In the genomic region with DNA sequence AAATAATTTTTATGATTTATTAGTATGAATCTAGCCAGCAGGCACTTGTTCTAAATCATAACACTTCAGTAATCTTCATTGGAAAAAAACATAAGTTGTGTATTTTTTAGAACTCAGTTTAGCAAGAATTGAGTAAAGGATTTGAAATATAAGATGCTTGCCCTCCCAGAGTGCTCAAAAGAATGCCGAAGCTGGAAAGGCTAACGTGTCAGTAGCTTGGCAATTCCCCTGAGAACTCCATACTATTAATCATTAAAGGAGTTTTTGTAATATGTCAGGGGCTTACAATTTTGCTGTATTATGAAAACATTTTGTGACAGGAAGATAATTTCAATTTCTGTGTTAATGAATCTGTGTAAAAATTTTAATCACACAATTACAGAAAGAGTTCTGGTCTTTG, we compare ENCODE assay signal across 23 cellular contexts.
DNase-seq lines count a peak whose midpoint lies in the region; ATAC-seq and TF ChIP-seq lines count a peak whose summit lies in the region.
"Had no signal": no experiment of that assay in that cellular context is flagged by ENCODE, and none has a peak within 500 bp of the region (broad histone marks: within the 10 kb centered on the region; RNA-seq: fewer than 3 reads in every experiment).

No MANE protein-coding gene starts in this region.

- TF ChIP-seq EP300 in SK-N-SH (IDR thresholded peaks at IDR 0.05; ENCODE audit: borderline replicate concordance in 1 of 2, low read depth in 1 of 2, low read length in 1 of 2) = no peak

- no peak for TF ChIP-seq CTCF in SK-N-SH (IDR thresholded peaks at IDR 0.05)
- no peak for TF ChIP-seq CTCF in chondrocyte (IDR thresholded peaks at IDR 0.05)
- TF ChIP-seq CTCF in spleen (IDR thresholded peaks at IDR 0.05 in 8 of 11, conservative IDR thresholded peaks at IDR 0.05 in 3 of 11) = no peak

- H3K9me2 ChIP-seq in SK-N-SH = no peaks in the 10 kb centered on the region

- H3K9me3 ChIP-seq in SK-N-SH (peaks cover 2% of the 10 kb centered on the region; the same call in 1 of the 2 replicates), spleen (peaks cover 0 to 28% (median 10%) of the 10 kb centered on the region in 8 donors)
- H3K9me3 ChIP-seq: prostate gland had no signal

- intact Hi-C loops in spleen (cut with DNase I; ENCODE audit: low total_unique reads) = no loop called here

- TF ChIP-seq RAD21 in SK-N-SH (IDR thresholded peaks at IDR 0.05; ENCODE audit: low read length) = no peak

- no peaks in the 10 kb centered on the region for H3K36me3 Mint-ChIP-seq in chondrocyte (ENCODE audit: low read depth)
- H3K36me3 Mint-ChIP-seq: CD8-positive, alpha-beta T cell; immature natural killer cell; memory B cell; natural killer cell treated with Interleukin-12 subunit alpha and Interleukin-12 subunit beta and Interleukin-15 and Interleukin-18, amount 100 ng/mL, for 72 hours; stimulated activated naive B cell treated with anti-CD40 and anti-IgM and Interleukin-4, amounts not matched to agents 10 μg/mL and 1 μg/mL and 100 μg/mL, for 72 hours had no signal

- ATAC-seq in SK-N-SH treated with all-trans-retinoic acid at 6 μM for 48 hours = no peak
- ATAC-seq in GM18858 (IDR thresholded peaks at IDR 0.05; ENCODE audit: unreplicated experiment) = no peak
- no peak for ATAC-seq in GM18511 (IDR thresholded peaks at IDR 0.05; ENCODE audit: unreplicated experiment)
- ATAC-seq in HG02798 (IDR thresholded peaks at IDR 0.05; ENCODE audit: poor library complexity, unreplicated experiment) = no peak
- ATAC-seq: CD8-positive, alpha-beta T cell; natural killer cell treated with Interleukin-12 subunit alpha and Interleukin-12 subunit beta and Interleukin-15 and Interleukin-18, amount 100 ng/mL, for 72 hours; Right ventricle myocardium inferior; stimulated activated naive B cell treated with anti-CD40 and anti-IgM and Interleukin-4, amounts not matched to agents 10 μg/mL and 1 μg/mL and 100 μg/mL, for 72 hours had no signal

- CTCF ChIA-PET in SK-N-SH (lab: Yijun Ruan, JAX) = interaction anchor here (0.8 to 1.5 kb wide), 2 partner anchors 9 to 123 kb away, joined by 3 to 4 read pairs; partner anchors contain the start of gene GULP1

- DNase-seq in SK-N-SH = no peak
- no peak for DNase-seq in chondrocyte (ENCODE audit: low spot score)
- peak; percentile 89 for DNase-seq in iris pigment epithelial cell (ENCODE audit: low read depth)
- no peak for DNase-seq in spleen
- DNase-seq: activated CD4-positive, CD25-positive, alpha-beta regulatory T cell; CD8-positive, alpha-beta T cell; DND-41; glutamatergic neuron; immature natural killer cell; NCI-H1436 treated with DMSO at 0.1 percent for 48 hours; NCI-H345; stimulated activated naive B cell treated with anti-CD40 and anti-IgM and Interleukin-4, amounts not matched to agents 10 μg/mL and 1 μg/mL and 100 μg/mL, for 72 hours; T-helper 2 cell; transverse colon had no signal

- peaks cover 6% of the 10 kb centered on the region for H3K9me3 Mint-ChIP-seq in chondrocyte (ENCODE audit: low read depth)
- H3K9me3 Mint-ChIP-seq: activated T-helper 1 cell treated with anti-CD3 and anti-CD28 coated beads, Interleukin-12 subunit alpha, Interleukin-12 subunit beta, Interleukin-2, Interleukin-4 antibody, amounts not matched to agents 30 ng/mL and 10 ng/mL and 1 ng/mL, durations not matched to agents 14 hours and 24 hours and 36 hours had no signal

- H4K20me1 ChIP-seq in SK-N-SH (ENCODE audit: insufficient read depth) = no peaks in the 10 kb centered on the region

- peaks cover 0 to 14% of the 10 kb centered on the region in 2 experiments for H3K36me3 ChIP-seq in SK-N-SH (replicated peaks in 1 of 2; ENCODE audit: control insufficient read depth in 1 of 2, insufficient read depth in 2 of 2, low read length in 1 of 2)
- H3K36me3 ChIP-seq in spleen = no peaks in the 10 kb centered on the region
- H3K36me3 ChIP-seq: prostate gland, transverse colon had no signal

- H3F3A ChIP-seq in SK-N-SH (replicated peaks; ENCODE audit: insufficient read depth) = peaks cover 9% of the 10 kb centered on the region

- POLR2A ChIA-PET in SK-N-SH (lab: Yijun Ruan, JAX) = no interaction called here

- 58% methylated on average over 2 of the region's 2 CpGs for WGBS in SK-N-SH (ENCODE audit: low lambda C conversion rate)
- 57 to 70% (median 65%) methylated on average over 2 of the region's 2 CpGs for WGBS in spleen, 5 donors

- TF ChIP-seq POLR2A in spleen (IDR thresholded peaks at IDR 0.05) = no peak

- H3K27ac ChIP-seq in SK-N-SH (ENCODE audit: low read depth in 2 of 2, low read length in 1 of 2) = peak overlapping the region in 1 of 2 experiments; percentile 95; a peak in 2 of 4 replicates
- H3K27ac ChIP-seq in spleen = no peak overlapping the region
- H3K27ac ChIP-seq: prostate gland, transverse colon had no signal

- H3K27ac Mint-ChIP-seq in chondrocyte (ENCODE audit: unreplicated experiment) = peak overlapping the region; percentile 32
- H3K27ac Mint-ChIP-seq: activated T-helper 1 cell treated with anti-CD3 and anti-CD28 coated beads, Interleukin-12 subunit alpha, Interleukin-12 subunit beta, Interleukin-2, Interleukin-4 antibody, amounts not matched to agents 30 ng/mL and 10 ng/mL and 1 ng/mL, durations not matched to agents 14 hours and 24 hours and 36 hours; CD8-positive, alpha-beta T cell; immature natural killer cell; memory B cell; natural killer cell treated with Interleukin-12 subunit alpha and Interleukin-12 subunit beta and Interleukin-15 and Interleukin-18, amount 100 ng/mL, for 72 hours; stimulated activated naive B cell treated with anti-CD40 and anti-IgM and Interleukin-4, amounts not matched to agents 10 μg/mL and 1 μg/mL and 100 μg/mL, for 72 hours had no signal

- H3K27me3 Mint-ChIP-seq in chondrocyte (ENCODE audit: low read depth) = no peaks in the 10 kb centered on the region
- H3K27me3 Mint-ChIP-seq: memory B cell; natural killer cell treated with Interleukin-12 subunit alpha and Interleukin-12 subunit beta and Interleukin-15 and Interleukin-18, amount 100 ng/mL, for 72 hours; stimulated activated naive B cell treated with anti-CD40 and anti-IgM and Interleukin-4, amounts not matched to agents 10 μg/mL and 1 μg/mL and 100 μg/mL, for 72 hours had no signal

- H3K4me1 ChIP-seq in SK-N-SH (ENCODE audit: control insufficient read depth in 1 of 2, insufficient read depth in 2 of 2, low read depth in 1 of 2, low read length in 1 of 2) (peaks cover 13 to 22% of the 10 kb centered on the region in 2 experiments; a peak in 3 of 4 replicates), spleen (no peaks in the 10 kb centered on the region)
- H3K4me1 ChIP-seq: prostate gland, transverse colon had no signal

- H2AFZ ChIP-seq in SK-N-SH (ENCODE audit: low read depth) = no peak overlapping the region

- H3K4me1 Mint-ChIP-seq in chondrocyte (ENCODE audit: low read depth) = peaks cover 25% of the 10 kb centered on the region
- H3K4me1 Mint-ChIP-seq: immature natural killer cell; memory B cell; stimulated activated naive B cell treated with anti-CD40 and anti-IgM and Interleukin-4, amounts not matched to agents 10 μg/mL and 1 μg/mL and 100 μg/mL, for 72 hours had no signal

- H3K4me3 ChIP-seq in SK-N-SH (ENCODE audit: low read depth in 2 of 2, low read length in 1 of 2) = no peak overlapping the region
- H3K4me3 ChIP-seq in spleen = no peak overlapping the region
- H3K4me3 ChIP-seq: prostate gland, transverse colon had no signal

- no peak overlapping the region for H3K4me2 ChIP-seq in SK-N-SH

- H3K4me3 Mint-ChIP-seq in chondrocyte (ENCODE audit: unreplicated experiment) = no peak overlapping the region
- H3K4me3 Mint-ChIP-seq: activated T-helper 1 cell treated with anti-CD3 and anti-CD28 coated beads, Interleukin-12 subunit alpha, Interleukin-12 subunit beta, Interleukin-2, Interleukin-4 antibody, amounts not matched to agents 30 ng/mL and 10 ng/mL and 1 ng/mL, durations not matched to agents 14 hours and 24 hours and 36 hours; CD8-positive, alpha-beta T cell; immature natural killer cell; memory B cell; natural killer cell treated with Interleukin-12 subunit alpha and Interleukin-12 subunit beta and Interleukin-15 and Interleukin-18, amount 100 ng/mL, for 72 hours; stimulated activated naive B cell treated with anti-CD40 and anti-IgM and Interleukin-4, amounts not matched to agents 10 μg/mL and 1 μg/mL and 100 μg/mL, for 72 hours had no signal

- peaks cover 22% of the 10 kb centered on the region for H3K79me2 ChIP-seq in SK-N-SH (ENCODE audit: insufficient read depth)

- H3K9ac ChIP-seq in SK-N-SH = no peak overlapping the region

- no peaks in the 10 kb centered on the region for H3K27me3 ChIP-seq in SK-N-SH (ENCODE audit: insufficient read depth)
- no peaks in the 10 kb centered on the region for H3K27me3 ChIP-seq in spleen (replicated peaks in 1 of 7)
- H3K27me3 ChIP-seq: transverse colon had no signal

TF ChIP-seq in SK-N-SH, 30 proteins besides CTCF, POLR2A, EP300 and RAD21 (continues in another document):
- TF ChIP-seq TEAD4 (IDR thresholded peaks at IDR 0.05; ENCODE audit: borderline replicate concordance, insufficient read depth) (no peak), TCF12 (IDR thresholded peaks at IDR 0.05) (0 out of 2 replicates have a peak, but pooled peaks have one; percentile 6), PBX3 (IDR thresholded peaks at IDR 0.05) (peak; percentile 14; the same call in 1 of the 2 replicates), JUND (IDR thresholded peaks at IDR 0.05) (no peak)

TF ChIP-seq in SK-N-SH treated with all-trans-retinoic acid at 6 μM for 48 hours, 23 proteins besides CTCF, POLR2A, EP300 and RAD21 (continues in another document):
- TF ChIP-seq, protein P1, sequence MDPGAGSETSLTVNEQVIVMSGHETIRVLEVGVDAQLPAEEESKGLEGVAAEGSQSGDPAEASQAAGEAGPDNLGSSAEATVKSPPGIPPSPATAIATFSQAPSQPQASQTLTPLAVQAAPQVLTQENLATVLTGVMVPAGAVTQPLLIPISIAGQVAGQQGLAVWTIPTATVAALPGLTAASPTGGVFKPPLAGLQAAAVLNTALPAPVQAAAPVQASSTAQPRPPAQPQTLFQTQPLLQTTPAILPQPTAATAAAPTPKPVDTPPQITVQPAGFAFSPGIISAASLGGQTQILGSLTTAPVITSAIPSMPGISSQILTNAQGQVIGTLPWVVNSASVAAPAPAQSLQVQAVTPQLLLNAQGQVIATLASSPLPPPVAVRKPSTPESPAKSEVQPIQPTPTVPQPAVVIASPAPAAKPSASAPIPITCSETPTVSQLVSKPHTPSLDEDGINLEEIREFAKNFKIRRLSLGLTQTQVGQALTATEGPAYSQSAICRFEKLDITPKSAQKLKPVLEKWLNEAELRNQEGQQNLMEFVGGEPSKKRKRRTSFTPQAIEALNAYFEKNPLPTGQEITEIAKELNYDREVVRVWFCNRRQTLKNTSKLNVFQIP (CRISPR knock-in tag; IDR thresholded peaks at IDR 0.05; ENCODE audit: borderline replicate concordance, low read depth) = no peak
- TF ChIP-seq ZFP3 (CRISPR knock-in tag; IDR thresholded peaks at IDR 0.05) = no peak
